In genomic region chr17:43388198-43389021, GRCh38 we compare ENCODE assay signal across 9 cellular contexts. TPM values are rescaled to one million over a fixed set of nuclear protein-coding genes. Genes with fewer than 3 reads are reported as not detected.
DNase-seq lines count a peak whose midpoint lies in the region; ATAC-seq, FAIRE-seq and TF ChIP-seq lines count a peak whose summit lies in the region.
"Had no signal": no experiment of that assay in that cellular context is flagged by ENCODE, and none has a peak within 500 bp of the region (broad histone marks: within the 10 kb centered on the region; RNA-seq: fewer than 3 reads in every experiment).

No MANE protein-coding gene starts in this region.

- H3K36me3 ChIP-seq in keratinocyte (ENCODE audit: control insufficient read depth in 2 of 2, extremely low read depth in 1 of 2, insufficient read depth in 2 of 2, low read length in 2 of 2), result no peaks in the 10 kb centered on the region

- dilution Hi-C loops in keratinocyte (cut with MboI; ENCODE audit: extremely low pct_ligation_motif_present, low sequenced_read_pairs), result no loop called here

- H3K4me3 Mint-ChIP-seq in central memory CD8-positive, alpha-beta T cell, result peak overlapping the region; percentile 91

- ATAC-seq in GM18867 (IDR thresholded peaks at IDR 0.05; ENCODE audit: unreplicated experiment) (peak; percentile 78), HG03175 (IDR thresholded peaks at IDR 0.05; ENCODE audit: unreplicated experiment) (peak; percentile 63)
- ATAC-seq in activated CD4-positive, CD25-positive, alpha-beta regulatory T cell treated with anti-CD3 and anti-CD28 coated beads, Interleukin-2, amount 50 U/mL, for 24 hours, result peak; percentile 77 to 82
- peak; percentile 68 for ATAC-seq in central memory CD8-positive, alpha-beta T cell (replicated peaks; ENCODE audit: extremely low read depth, poor library complexity, severe bottlenecking)

- H3K9me3 ChIP-seq in keratinocyte (ENCODE audit: control insufficient read depth, low read depth, low read length), result no peaks in the 10 kb centered on the region

- FAIRE-seq in keratinocyte (lab: Jason Lieb, UNC), result peak; percentile 100
- FAIRE-seq: G401.6 had no signal

- H3K4me3 ChIP-seq in keratinocyte (ENCODE audit: control insufficient read depth in 2 of 3, extremely low read depth in 1 of 3, insufficient read depth in 2 of 3, low read depth in 1 of 3, low read length in 3 of 3), result peak overlapping the region; percentile 47 to 75 (median 64)

- no peaks in the 10 kb centered on the region for H3K27me3 Mint-ChIP-seq in central memory CD8-positive, alpha-beta T cell

- peak overlapping the region; percentile 89 for H3K27ac ChIP-seq in keratinocyte (ENCODE audit: control insufficient read depth, insufficient read depth, low read length)

- H3K9me3 Mint-ChIP-seq in central memory CD8-positive, alpha-beta T cell, result no peaks in the 10 kb centered on the region

- no peaks in the 10 kb centered on the region for H3K79me2 ChIP-seq in keratinocyte (ENCODE audit: control insufficient read depth, insufficient read depth, low read length)

- H3K9ac ChIP-seq in keratinocyte (ENCODE audit: control insufficient read depth, extremely low read depth, insufficient read depth, low read length), result peak overlapping the region; percentile 85

- H3K27me3 ChIP-seq in keratinocyte (ENCODE audit: control insufficient read depth, extremely low read depth, insufficient read depth, low read length), result no peaks in the 10 kb centered on the region

- H3K4me1 Mint-ChIP-seq in central memory CD8-positive, alpha-beta T cell, result peaks cover 21% of the 10 kb centered on the region

- peaks cover 14% of the 10 kb centered on the region for H3K4me1 ChIP-seq in keratinocyte (ENCODE audit: control insufficient read depth, extremely low read depth, insufficient read depth, low read length)

- peak overlapping the region; percentile 98 for H2AFZ ChIP-seq in keratinocyte (ENCODE audit: control insufficient read depth, low read length)

- TF ChIP-seq CTCF in keratinocyte (optimal IDR thresholded peaks at IDR 0.05 in 1 of 3, IDR thresholded peaks at IDR 0.05 in 1 of 3, conservative IDR thresholded peaks at IDR 0.05 in 1 of 3; ENCODE audit: extremely low read depth in 1 of 3, insufficient read depth in 2 of 3, low read length in 3 of 3), result no peak

- peak overlapping the region; percentile 97 for H3K27ac Mint-ChIP-seq in central memory CD8-positive, alpha-beta T cell (ENCODE audit: low read depth)

- H4K20me1 ChIP-seq in keratinocyte (ENCODE audit: control insufficient read depth, extremely low read depth, insufficient read depth, low read length), result no peaks in the 10 kb centered on the region

- peak; percentile 91 for DNase-seq in A172 (ENCODE audit: low spot score)
- DNase-seq in NCI-H345 (lab: John Stamatoyannopoulos, UW), result peak; percentile 95
- peak; percentile 88 to 90 for DNase-seq in central memory CD8-positive, alpha-beta T cell (ENCODE audit: low spot score in 2 of 2)
- no peak for DNase-seq in keratinocyte (ENCODE audit: low read depth, low spot score)
- peak; percentile 81 to 93 (median 83) for DNase-seq in stimulated activated CD4-positive, alpha-beta T cell treated with anti-CD3 and anti-CD28 coated beads, Interleukin-12 subunit alpha, Interleukin-12 subunit beta, amount 100 ng/mL, for 48 hours (ENCODE audit: low read depth in 2 of 3, low spot score in 1 of 3)

- no peaks in the 10 kb centered on the region for H3K9me1 ChIP-seq in keratinocyte (ENCODE audit: control insufficient read depth, extremely low read depth, insufficient read depth, low read length)

- H3K36me3 Mint-ChIP-seq in central memory CD8-positive, alpha-beta T cell (ENCODE audit: insufficient read depth), result peaks cover 22% of the 10 kb centered on the region

- peak overlapping the region; percentile 84 for H3K4me2 ChIP-seq in keratinocyte (ENCODE audit: control insufficient read depth, extremely low read depth, insufficient read depth, low read depth, low read length)

RNA-seq across cellular contexts. Expression of gene ARL4D, which starts 10.4 kb away (rescaled TPM):
- total RNA-seq in A172 (2014; rRNA removed; shearing (Covaris generic)), result 7.1 and 9.8 TPM in 2 replicates
- polyA plus RNA-seq in keratinocyte, result 36.5 to 49.1 TPM (median 43.1 TPM) in 3 replicates
- 9.5 TPM for polyA plus RNA-seq in keratinocyte (2011; ENCODE audit: low read depth)
- 28.9 and 46.0 TPM in 2 replicates for polyA plus RNA-seq in keratinocyte (2011; cell fraction: cytosol; rRNA removed)
- polyA plus RNA-seq in keratinocyte (2011; cell fraction: nucleus; rRNA removed), result 61.6 and 68.3 TPM in 2 replicates
- 40.7 and 45.9 TPM in 2 replicates for polyA plus RNA-seq in keratinocyte (2012; ENCODE audit: low replicate concordance)
- 21.7 to 43.7 TPM (median 36.6 TPM) in 3 replicates for polyA minus RNA-seq in keratinocyte
- polyA minus RNA-seq in keratinocyte (2011; cell fraction: cytosol; rRNA and poly(A)+ RNA removed), result 32.8 TPM
- polyA minus RNA-seq in keratinocyte (2011; cell fraction: nucleus; rRNA and poly(A)+ RNA removed), result 26.6 and 27.1 TPM in 2 replicates
